ENCODE assay signal across 8 cellular contexts in the genomic region with DNA sequence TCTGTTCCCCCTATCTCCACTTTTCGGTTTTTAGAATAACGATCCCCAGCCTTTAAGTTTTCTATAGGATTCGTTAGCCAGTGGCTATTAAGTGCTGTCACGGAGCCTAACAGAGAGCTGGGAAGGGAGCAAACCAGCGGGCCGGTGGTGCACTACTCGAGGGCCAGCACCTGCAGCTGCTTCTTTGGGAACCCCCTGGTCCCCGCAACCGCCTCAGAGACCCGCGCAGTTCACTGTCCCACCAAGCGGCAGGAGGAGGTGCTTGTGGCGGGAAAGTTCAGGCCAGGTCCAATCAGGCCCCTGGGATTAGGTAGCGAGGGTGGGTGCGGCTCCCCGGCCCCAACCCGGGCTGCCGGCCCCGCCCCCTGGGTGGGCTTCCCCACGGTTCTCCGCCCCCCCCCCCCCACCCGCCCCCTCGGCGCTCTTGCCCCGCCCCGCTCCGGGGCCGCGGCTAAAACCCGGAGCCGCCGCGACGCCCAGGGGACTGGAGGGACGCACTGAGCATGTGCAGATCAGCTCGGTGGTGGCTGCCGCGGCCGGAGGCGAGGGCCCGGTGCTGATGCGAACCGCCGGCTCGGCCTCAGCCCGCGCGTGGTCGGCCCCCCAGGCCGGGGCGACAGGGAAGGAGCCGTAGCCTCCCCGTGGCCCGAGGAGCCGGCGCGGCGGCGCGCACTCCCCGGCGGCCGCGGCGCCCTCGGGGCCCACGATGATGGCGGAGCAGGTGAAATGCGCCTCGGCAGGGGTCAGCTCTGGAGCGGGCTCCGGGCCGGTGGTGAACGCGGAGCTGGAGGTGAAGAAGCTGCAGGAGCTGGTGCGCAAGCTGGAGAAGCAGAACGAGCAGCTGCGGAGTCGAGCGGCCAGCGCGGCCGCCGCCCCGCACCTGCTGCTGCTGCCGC. TPM values are rescaled to one million over a fixed set of nuclear protein-coding genes. Genes with fewer than 3 reads are reported as not detected.
DNase-seq lines count a peak whose midpoint lies in the region; ATAC-seq and TF ChIP-seq lines count a peak whose summit lies in the region.

Gene SLAIN1 (plus strand): TSS at position 480 of the 896 bp plus-strand sequence. CDS start 227 bp downstream, at position 707.

- peaks cover 58% of the 10 kb centered on the region for H3K4me1 Mint-ChIP-seq in neural crest cell

- H3K9me3 Mint-ChIP-seq in neural crest cell = peaks cover 3% of the 10 kb centered on the region

- TF ChIP-seq POLR2A in Peyer's patch (IDR thresholded peaks at IDR 0.05) = no peak

- H3K4me3 ChIP-seq in Peyer's patch = peak within 1 kb of the TSS; percentile 71 to 92 (median 80)
- H3K4me3 ChIP-seq in foreskin fibroblast (ENCODE audit: low read depth in 1 of 2, low read length in 2 of 2) = peak within 1 kb of the TSS; percentile 28 to 55
- peak within 1 kb of the TSS; percentile 84 to 89 for H3K4me3 ChIP-seq in stomach smooth muscle (ENCODE audit: low read length in 2 of 2)

- DNase-seq in DMS 273 (lab: John Stamatoyannopoulos, UW; ENCODE audit: unreplicated experiment) (peak; percentile 90), KBM-7 (peak; percentile 64), Peyer's patch (peak; percentile 76 to 92 (median 87)), activated T-helper 1 cell treated with Interleukin-2 at 50 U/mL for 16 hours (ENCODE audit: low read depth) (peak; percentile 77), foreskin fibroblast (peak; percentile 2 to 59), neural crest cell (ENCODE audit: low read depth, low spot score) (peak; percentile 72)

- peaks cover 0 to 4% (median 0%) of the 10 kb centered on the region in 4 donors for H3K4me1 ChIP-seq in Peyer's patch
- H3K4me1 ChIP-seq in stomach smooth muscle (ENCODE audit: control insufficient read depth, insufficient read depth, low read length) = no peaks in the 10 kb centered on the region

- H3K4me3 Mint-ChIP-seq in neural crest cell = peak within 1 kb of the TSS; percentile 96

- peak within 1 kb of the TSS; percentile 60 to 65 for H3K9ac ChIP-seq in stomach smooth muscle (ENCODE audit: low read length in 2 of 2)

- peaks cover 22% of the 10 kb centered on the region for H3K27me3 Mint-ChIP-seq in neural crest cell (ENCODE audit: low read depth)

- H3K9me3 ChIP-seq in Peyer's patch (no peaks in the 10 kb centered on the region), stomach smooth muscle (ENCODE audit: control insufficient read depth in 2 of 2, low read length in 2 of 2) (no peaks in the 10 kb centered on the region)

- H3K36me3 ChIP-seq in Peyer's patch (no peaks in the 10 kb centered on the region), stomach smooth muscle (ENCODE audit: control insufficient read depth in 2 of 2, insufficient read depth in 2 of 2, low read length in 2 of 2) (no peaks in the 10 kb centered on the region)

- H3K36me3 Mint-ChIP-seq in neural crest cell (ENCODE audit: low read depth) = no peaks in the 10 kb centered on the region

- peak within 1 kb of the TSS; percentile 50 for H3K27ac Mint-ChIP-seq in neural crest cell (ENCODE audit: unreplicated experiment)

- peak; percentile 68 for ATAC-seq in GM21526 (IDR thresholded peaks at IDR 0.05; ENCODE audit: low FRiP score, unreplicated experiment)

- in situ Hi-C loops in KBM-7 (cut with MboI; ENCODE audit: low pct_unique_long_range_greater_than_20kb, low sequenced_read_pairs) = no loop called here

- H3K27ac ChIP-seq in Peyer's patch (peak within 1 kb of the TSS; percentile 38 to 80 (median 48)), stomach smooth muscle (ENCODE audit: low read length) (no peak within 1 kb of the TSS)

- TF ChIP-seq CTCF in Peyer's patch (IDR thresholded peaks at IDR 0.05) = no peak
- no peak for TF ChIP-seq CTCF in foreskin fibroblast (IDR thresholded peaks at IDR 0.05; ENCODE audit: low read depth, low read length)
- no peak for TF ChIP-seq CTCF in neural crest cell (conservative IDR thresholded peaks at IDR 0.05)

- H3K27me3 ChIP-seq in Peyer's patch (peaks cover 0 to 7% of the 10 kb centered on the region in 2 donors), stomach smooth muscle (ENCODE audit: control insufficient read depth in 1 of 2, insufficient read depth in 2 of 2, low read length in 2 of 2) (no peaks in the 10 kb centered on the region)

RNA-seq across cellular contexts. Expression of gene SLAIN1, which starts in this region (rescaled TPM):
- 10 to 100 TPM in 1 of 4 donors, 1 to 10 TPM in 3; 1.5 to 33.0 (median 3.8) TPM for total RNA-seq in Peyer's patch
- 38.7 and 43.3 TPM in 2 replicates for total RNA-seq in neural crest cell

Comparison
In these comparisons a context has a peak if more than half of its experiments do, and no peak if none do; other contexts are left out.
1. DNase-seq: peak in every context shown above with its lines; median percentile 90 in DMS 273; 87 in Peyer's patch; 77 in activated T-helper 1 cell treated with Interleukin-2 at 50 U/mL for 16 hours; 72 in neural crest cell; 64 in KBM-7; 30 in foreskin fibroblast.